ENCODE assay signal across 22 cellular contexts in genomic region chr19:30244533-30244932, GRCh38.
A peak's percentile ranks its signal among the peaks of the same experiment; 100 is the strongest.
DNase-seq lines count a peak whose midpoint lies in the region; ATAC-seq and TF ChIP-seq lines count a peak whose summit lies in the region.
"Had no signal": no experiment of that assay in that cellular context is flagged by ENCODE, and none has a peak within 500 bp of the region (broad histone marks: within the 10 kb centered on the region; RNA-seq: fewer than 3 reads in every experiment).

No MANE protein-coding gene starts in this region.

- H3K79me2 ChIP-seq in GM23338 (replicated peaks; ENCODE audit: insufficient read depth), result no peaks in the 10 kb centered on the region

- H3K27ac ChIP-seq in GM23338 (ENCODE audit: low read depth) (no peak overlapping the region), caudate nucleus (ENCODE audit: low read depth, low read length) (peak overlapping the region; percentile 90), endodermal cell (ENCODE audit: low read depth, low read length) (no peak overlapping the region), substantia nigra (ENCODE audit: low read depth, low read length, poor library complexity, severe bottlenecking) (peak overlapping the region; percentile 92), thyroid gland (no peak overlapping the region), right cardiac atrium (ENCODE audit: low read length) (no peak overlapping the region)
- H3K27ac ChIP-seq: A549; BLaER1 treated with 17β-estradiol and CSF1 and Interleukin-3, amounts not matched to agents 10 nM and 100 nM had no signal

- H3K9me3 ChIP-seq in endodermal cell (ENCODE audit: control insufficient read depth, low read length) (no peaks in the 10 kb centered on the region), thyroid gland (no peaks in the 10 kb centered on the region), right cardiac atrium (ENCODE audit: control insufficient read depth, low read length) (no peaks in the 10 kb centered on the region)
- H3K9me3 ChIP-seq: A549; BE2C; BLaER1 treated with 17β-estradiol and CSF1 and Interleukin-3, amounts not matched to agents 10 nM and 100 nM had no signal

- H3K4me1 ChIP-seq in GM23338 (ENCODE audit: insufficient read depth) (peaks cover 8% of the 10 kb centered on the region), endodermal cell (ENCODE audit: control insufficient read depth, insufficient read depth, low read length) (no peaks in the 10 kb centered on the region), thyroid gland (no peaks in the 10 kb centered on the region), right cardiac atrium (ENCODE audit: control insufficient read depth, insufficient read depth, low read length) (no peaks in the 10 kb centered on the region)
- H3K4me1 ChIP-seq: A549; BLaER1 treated with 17β-estradiol and CSF1 and Interleukin-3, amounts not matched to agents 10 nM and 100 nM had no signal

- no peak overlapping the region for H3K4me2 ChIP-seq in GM23338
- H3K4me2 ChIP-seq: A549; BLaER1 treated with 17β-estradiol and CSF1 and Interleukin-3, amounts not matched to agents 10 nM and 100 nM had no signal

- H3K9ac ChIP-seq in endodermal cell (ENCODE audit: extremely low read depth, low read length, poor library complexity, severe bottlenecking), result no peak overlapping the region
- H3K9ac ChIP-seq: BLaER1 treated with 17β-estradiol and CSF1 and Interleukin-3, amounts not matched to agents 10 nM and 100 nM had no signal

- H2AFZ ChIP-seq in GM23338, result no peak overlapping the region

- peak; percentile 6 for DNase-seq in GM23338 (ENCODE audit: low spot score)
- DNase-seq in caudate nucleus (lab: John Stamatoyannopoulos, UW), result no peak
- no peak for DNase-seq in endodermal cell
- no peak for DNase-seq in substantia nigra (lab: John Stamatoyannopoulos, UW)
- no peak for DNase-seq in thyroid gland
- DNase-seq in right cardiac atrium, result no peak
- no peak for DNase-seq in putamen (ENCODE audit: low spot score)
- no peak for DNase-seq in CD1c-positive myeloid dendritic cell (ENCODE audit: extremely low spot score)
- DNase-seq: 8988T; ACHN; AML-193; BE2C; Calu3; CD4-positive, alpha-beta memory T cell; COR-L47; DMS53; DMS79 treated with DMSO at 0.1 percent for 48 hours; H7; HCEC 1CT had no signal

- no peaks in the 10 kb centered on the region for H4K20me1 ChIP-seq in GM23338 (replicated peaks; ENCODE audit: insufficient read depth)
- H4K20me1 ChIP-seq: BLaER1 treated with 17β-estradiol and CSF1 and Interleukin-3, amounts not matched to agents 10 nM and 100 nM had no signal

- ATAC-seq in GM23338 (peak; percentile 45), right cardiac atrium (no peak)
- ATAC-seq: A549 had no signal

- H3K4me3 ChIP-seq in GM23338 (no peak overlapping the region), endodermal cell (ENCODE audit: low read length) (no peak overlapping the region), thyroid gland (replicated peaks in 1 of 3) (no peak overlapping the region), right cardiac atrium (ENCODE audit: low read length) (no peak overlapping the region)
- H3K4me3 ChIP-seq: A549; BLaER1 treated with 17β-estradiol and CSF1 and Interleukin-3, amounts not matched to agents 10 nM and 100 nM had no signal

- no peaks in the 10 kb centered on the region; the same call in 2 of the 3 replicates for H3K9me3 Mint-ChIP-seq in GM23338
- no peaks in the 10 kb centered on the region for H3K9me3 Mint-ChIP-seq in endodermal cell

- H3K27me3 ChIP-seq in GM23338 (ENCODE audit: insufficient read depth) (no peaks in the 10 kb centered on the region), endodermal cell (ENCODE audit: control insufficient read depth, insufficient read depth, low read length, poor library complexity, severe bottlenecking) (no peaks in the 10 kb centered on the region), thyroid gland (no peaks in the 10 kb centered on the region), right cardiac atrium (ENCODE audit: control insufficient read depth, insufficient read depth) (no peaks in the 10 kb centered on the region)
- H3K27me3 ChIP-seq: BE2C; BLaER1 treated with 17β-estradiol and CSF1 and Interleukin-3, amounts not matched to agents 10 nM and 100 nM had no signal

- H3K36me3 Mint-ChIP-seq in GM23338 (ENCODE audit: low read depth) (no peaks in the 10 kb centered on the region), endodermal cell (ENCODE audit: low read depth) (no peaks in the 10 kb centered on the region)
- H3K36me3 Mint-ChIP-seq: CD14-positive monocyte; CD4-positive, alpha-beta memory T cell had no signal

- H3K4me3 Mint-ChIP-seq in GM23338, result no peak overlapping the region
- no peak overlapping the region for H3K4me3 Mint-ChIP-seq in endodermal cell
- H3K4me3 Mint-ChIP-seq: CD4-positive, alpha-beta memory T cell had no signal

- H3K9me2 ChIP-seq in GM23338 (ENCODE audit: insufficient read depth), result no peaks in the 10 kb centered on the region

- TF ChIP-seq CTCF in GM23338 (conservative IDR thresholded peaks at IDR 0.05; ENCODE audit: low read depth in 2 of 2) (peak in 1 of 2 experiments; percentile 10; a peak in 1 of 4 replicates), endodermal cell (conservative IDR thresholded peaks at IDR 0.05) (peak; percentile 57), thyroid gland (IDR thresholded peaks at IDR 0.05) (no peak)

- H3K27ac Mint-ChIP-seq in GM23338, result no peak overlapping the region
- H3K27ac Mint-ChIP-seq in endodermal cell, result no peak overlapping the region
- H3K27ac Mint-ChIP-seq: CD14-positive monocyte had no signal

- H3F3A ChIP-seq in GM23338 (replicated peaks; ENCODE audit: low read depth), result no peaks in the 10 kb centered on the region

- no peaks in the 10 kb centered on the region for H3K36me3 ChIP-seq in GM23338 (ENCODE audit: insufficient read depth)
- no peaks in the 10 kb centered on the region for H3K36me3 ChIP-seq in endodermal cell (ENCODE audit: control insufficient read depth, insufficient read depth, low read length)
- no peaks in the 10 kb centered on the region for H3K36me3 ChIP-seq in thyroid gland
- H3K36me3 ChIP-seq: BLaER1 treated with 17β-estradiol and CSF1 and Interleukin-3, amounts not matched to agents 10 nM and 100 nM had no signal

- 80 to 87% methylated on average over 1 to 4 of the region's 4 CpGs for WGBS in endodermal cell (ENCODE audit: insufficient coverage in 1 of 2, insufficient read length in 1 of 2), 2 experiments
- 71 to 78% methylated on average over 4 of the region's 4 CpGs for WGBS in thyroid gland, 2 donors
- 63% methylated on average over 4 of the region's 4 CpGs for WGBS in right cardiac atrium

- intact Hi-C loops in thyroid gland (cut with DNase I) (no loop called here), right cardiac atrium (cut with DNase I) (no loop called here)

- H3K27me3 Mint-ChIP-seq in GM23338 (ENCODE audit: insufficient read depth, low read depth, poor library complexity), result peaks cover 4% of the 10 kb centered on the region
- peaks cover 6% of the 10 kb centered on the region for H3K27me3 Mint-ChIP-seq in endodermal cell (ENCODE audit: insufficient read depth)

- TF ChIP-seq POLR2A in thyroid gland (IDR thresholded peaks at IDR 0.05), result no peak

- H3K4me1 Mint-ChIP-seq in GM23338 (peaks cover 10% of the 10 kb centered on the region), endodermal cell (no peaks in the 10 kb centered on the region)
- H3K4me1 Mint-ChIP-seq: CD14-positive monocyte; CD4-positive, alpha-beta memory T cell had no signal

TF ChIP-seq in GM23338, 12 proteins besides CTCF, POLR2A, EP300 and RAD21 (continues in another document):
- TF ChIP-seq NANOG (IDR thresholded peaks at IDR 0.05; ENCODE audit: borderline replicate concordance), result no peak
- TF ChIP-seq POLR2AphosphoS5 (IDR thresholded peaks at IDR 0.05; ENCODE audit: low read depth), result no peak
- no peak for TF ChIP-seq JUNB (IDR thresholded peaks at IDR 0.05; ENCODE audit: unreplicated experiment)
- TF ChIP-seq ZNF331 (CRISPR knock-in tag; IDR thresholded peaks at IDR 0.05; ENCODE audit: low read depth), result no peak
- no peak for TF ChIP-seq CREB1 (CRISPR knock-in tag; IDR thresholded peaks at IDR 0.05; ENCODE audit: low read depth)
- no peak for TF ChIP-seq STAT1 (IDR thresholded peaks at IDR 0.05; ENCODE audit: unreplicated experiment)
- no peak for TF ChIP-seq EZH2 (IDR thresholded peaks at IDR 0.05; ENCODE audit: low read depth, unreplicated experiment)
- TF ChIP-seq ZNF114 (CRISPR knock-in tag; IDR thresholded peaks at IDR 0.05), result no peak
- TF ChIP-seq ETS1 (IDR thresholded peaks at IDR 0.05), result no peak

Comparison
In these comparisons a context has a peak if more than half of its experiments do, and no peak if none do; other contexts are left out.
1. H3K27ac ChIP-seq: peak in caudate nucleus (single experiment) and substantia nigra (single experiment); none in GM23338 (single experiment), endodermal cell (single experiment), thyroid gland (0 of 3) and right cardiac atrium (single experiment).